1 cellular context compared by ENCODE assay signal in genomic region chr9:136926154-136926704, GRCh38.
TF ChIP-seq lines count a peak whose summit lies in the region.

No MANE protein-coding gene starts in this region.

TF ChIP-seq in GM23338, 12 proteins besides CTCF, POLR2A, EP300 and RAD21 (continued from another document):
- TF ChIP-seq, protein P1, sequence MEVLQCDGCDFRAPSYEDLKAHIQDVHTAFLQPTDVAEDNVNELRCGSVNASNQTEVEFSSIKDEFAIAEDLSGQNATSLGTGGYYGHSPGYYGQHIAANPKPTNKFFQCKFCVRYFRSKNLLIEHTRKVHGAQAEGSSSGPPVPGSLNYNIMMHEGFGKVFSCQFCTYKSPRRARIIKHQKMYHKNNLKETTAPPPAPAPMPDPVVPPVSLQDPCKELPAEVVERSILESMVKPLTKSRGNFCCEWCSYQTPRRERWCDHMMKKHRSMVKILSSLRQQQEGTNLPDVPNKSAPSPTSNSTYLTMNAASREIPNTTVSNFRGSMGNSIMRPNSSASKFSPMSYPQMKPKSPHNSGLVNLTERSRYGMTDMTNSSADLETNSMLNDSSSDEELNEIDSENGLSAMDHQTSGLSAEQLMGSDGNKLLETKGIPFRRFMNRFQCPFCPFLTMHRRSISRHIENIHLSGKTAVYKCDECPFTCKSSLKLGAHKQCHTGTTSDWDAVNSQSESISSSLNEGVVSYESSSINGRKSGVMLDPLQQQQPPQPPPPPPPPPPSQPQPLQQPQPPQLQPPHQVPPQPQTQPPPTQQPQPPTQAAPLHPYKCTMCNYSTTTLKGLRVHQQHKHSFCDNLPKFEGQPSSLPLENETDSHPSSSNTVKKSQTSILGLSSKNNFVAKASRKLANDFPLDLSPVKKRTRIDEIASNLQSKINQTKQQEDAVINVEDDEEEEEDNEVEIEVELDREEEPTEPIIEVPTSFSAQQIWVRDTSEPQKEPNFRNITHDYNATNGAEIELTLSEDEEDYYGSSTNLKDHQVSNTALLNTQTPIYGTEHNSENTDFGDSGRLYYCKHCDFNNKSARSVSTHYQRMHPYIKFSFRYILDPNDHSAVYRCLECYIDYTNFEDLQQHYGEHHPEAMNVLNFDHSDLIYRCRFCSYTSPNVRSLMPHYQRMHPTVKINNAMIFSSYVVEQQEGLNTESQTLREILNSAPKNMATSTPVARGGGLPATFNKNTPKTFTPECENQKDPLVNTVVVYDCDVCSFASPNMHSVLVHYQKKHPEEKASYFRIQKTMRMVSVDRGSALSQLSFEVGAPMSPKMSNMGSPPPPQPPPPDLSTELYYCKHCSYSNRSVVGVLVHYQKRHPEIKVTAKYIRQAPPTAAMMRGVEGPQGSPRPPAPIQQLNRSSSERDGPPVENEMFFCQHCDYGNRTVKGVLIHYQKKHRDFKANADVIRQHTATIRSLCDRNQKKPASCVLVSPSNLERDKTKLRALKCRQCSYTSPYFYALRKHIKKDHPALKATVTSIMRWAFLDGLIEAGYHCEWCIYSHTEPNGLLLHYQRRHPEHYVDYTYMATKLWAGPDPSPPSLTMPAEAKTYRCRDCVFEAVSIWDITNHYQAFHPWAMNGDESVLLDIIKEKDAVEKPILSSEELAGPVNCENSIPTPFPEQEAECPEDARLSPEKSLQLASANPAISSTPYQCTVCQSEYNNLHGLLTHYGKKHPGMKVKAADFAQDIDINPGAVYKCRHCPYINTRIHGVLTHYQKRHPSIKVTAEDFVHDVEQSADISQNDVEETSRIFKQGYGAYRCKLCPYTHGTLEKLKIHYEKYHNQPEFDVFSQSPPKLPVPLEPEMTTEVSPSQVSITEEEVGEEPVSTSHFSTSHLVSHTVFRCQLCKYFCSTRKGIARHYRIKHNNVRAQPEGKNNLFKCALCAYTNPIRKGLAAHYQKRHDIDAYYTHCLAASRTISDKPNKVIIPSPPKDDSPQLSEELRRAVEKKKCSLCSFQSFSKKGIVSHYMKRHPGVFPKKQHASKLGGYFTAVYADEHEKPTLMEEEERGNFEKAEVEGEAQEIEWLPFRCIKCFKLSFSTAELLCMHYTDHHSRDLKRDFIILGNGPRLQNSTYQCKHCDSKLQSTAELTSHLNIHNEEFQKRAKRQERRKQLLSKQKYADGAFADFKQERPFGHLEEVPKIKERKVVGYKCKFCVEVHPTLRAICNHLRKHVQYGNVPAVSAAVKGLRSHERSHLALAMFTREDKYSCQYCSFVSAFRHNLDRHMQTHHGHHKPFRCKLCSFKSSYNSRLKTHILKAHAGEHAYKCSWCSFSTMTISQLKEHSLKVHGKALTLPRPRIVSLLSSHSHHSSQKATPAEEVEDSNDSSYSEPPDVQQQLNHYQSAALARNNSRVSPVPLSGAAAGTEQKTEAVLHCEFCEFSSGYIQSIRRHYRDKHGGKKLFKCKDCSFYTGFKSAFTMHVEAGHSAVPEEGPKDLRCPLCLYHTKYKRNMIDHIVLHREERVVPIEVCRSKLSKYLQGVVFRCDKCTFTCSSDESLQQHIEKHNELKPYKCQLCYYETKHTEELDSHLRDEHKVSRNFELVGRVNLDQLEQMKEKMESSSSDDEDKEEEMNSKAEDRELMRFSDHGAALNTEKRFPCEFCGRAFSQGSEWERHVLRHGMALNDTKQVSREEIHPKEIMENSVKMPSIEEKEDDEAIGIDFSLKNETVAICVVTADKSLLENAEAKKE (CRISPR knock-in tag; IDR thresholded peaks at IDR 0.05): no peak
